In the genomic region with DNA sequence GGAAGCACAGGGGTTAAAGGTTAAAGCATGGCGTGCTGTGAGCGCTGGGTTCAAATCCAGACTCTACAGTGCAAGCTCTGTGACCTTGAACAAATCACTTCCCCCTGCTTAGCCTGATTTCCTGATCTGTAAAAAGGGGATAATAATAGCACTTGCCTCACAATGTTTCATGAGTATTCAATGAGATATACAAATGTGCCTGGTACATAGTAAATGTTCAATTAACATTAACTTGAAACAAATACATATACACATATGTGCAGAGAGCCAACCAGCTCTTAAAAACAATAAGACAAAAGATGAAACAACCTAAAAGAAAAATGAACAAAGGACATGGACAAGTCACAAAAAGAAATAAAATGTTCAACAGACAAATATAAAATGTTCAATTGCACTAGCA, we compare ENCODE assay signal across 21 cellular contexts. TPM values are rescaled to one million over a fixed set of nuclear protein-coding genes. Genes with fewer than 3 reads are reported as not detected.
DNase-seq lines count a peak whose midpoint lies in the region; ATAC-seq and TF ChIP-seq lines count a peak whose summit lies in the region.
"Had no signal": no experiment of that assay in that cellular context is flagged by ENCODE, and none has a peak within 500 bp of the region (broad histone marks: within the 10 kb centered on the region; RNA-seq: fewer than 3 reads in every experiment).

No MANE protein-coding gene starts in this region.

- CTCF ChIA-PET in activated CD4-positive, alpha-beta memory T cell treated with anti-CD3 and anti-CD28 coated beads, Interleukin-2, amount 10 ng/mL, durations not matched to agents 7 days and 5 days (lab: Charles Lee) = interaction anchor here (0.9 to 1.3 kb wide), 2 partner anchors 30 to 58 kb away, joined by 3 to 4 read pairs; no protein-coding TSS in a partner anchor
- CTCF ChIA-PET in activated CD4-positive, alpha-beta memory T cell treated with anti-CD3 and anti-CD28 coated beads for 36 hours (lab: Charles Lee) = interaction anchor here (1.2 kb wide), 1 partner anchor 27 kb away, joined by 3 read pairs; a partner anchor contains a TSS

- peaks cover 40% of the 10 kb centered on the region for H3K36me3 Mint-ChIP-seq in activated CD4-positive, alpha-beta memory T cell treated with anti-CD3 and anti-CD28 coated beads, Interleukin-2, amount 10 ng/mL, durations not matched to agents 7 days and 5 days (ENCODE audit: low read depth)
- H3K36me3 Mint-ChIP-seq in activated CD4-positive, alpha-beta memory T cell treated with anti-CD3 and anti-CD28 coated beads for 36 hours = peaks cover 35% of the 10 kb centered on the region
- peaks cover 70% of the 10 kb centered on the region for H3K36me3 Mint-ChIP-seq in activated T-helper 17 cell treated with anti-CD3 and anti-CD28 coated beads, Interleukin-2, amount 50 U/mL, for 72 hours (ENCODE audit: low read depth)
- H3K36me3 Mint-ChIP-seq in neural crest cell (ENCODE audit: low read depth) = peaks cover 30% of the 10 kb centered on the region

- no peak for DNase-seq in activated CD4-positive, alpha-beta memory T cell treated with anti-CD3 and anti-CD28 coated beads, Interleukin-2, amount 10 ng/mL, durations not matched to agents 7 days and 5 days
- no peak for DNase-seq in activated CD4-positive, alpha-beta memory T cell treated with anti-CD3 and anti-CD28 coated beads for 36 hours
- no peak for DNase-seq in neural crest cell (ENCODE audit: low read depth, low spot score)
- DNase-seq in hepatic stellate cell (ENCODE audit: low spot score) = no peak
- DNase-seq: CD8-positive, alpha-beta memory T cell; COR-L47; DMS 273 treated with DMSO at 0.1 percent for 48 hours; DMS53; DND-41; EL; HCEC 1CT; HFFc6; IMR-90; KBM-7 had no signal

- peaks cover 39% of the 10 kb centered on the region for H3K4me1 Mint-ChIP-seq in activated CD4-positive, alpha-beta memory T cell treated with anti-CD3 and anti-CD28 coated beads, Interleukin-2, amount 10 ng/mL, durations not matched to agents 7 days and 5 days
- peaks cover 36% of the 10 kb centered on the region for H3K4me1 Mint-ChIP-seq in activated CD4-positive, alpha-beta memory T cell treated with anti-CD3 and anti-CD28 coated beads for 36 hours (ENCODE audit: low read depth)
- H3K4me1 Mint-ChIP-seq in activated T-helper 17 cell treated with anti-CD3 and anti-CD28 coated beads, Interleukin-2, amount 50 U/mL, for 72 hours = peaks cover 25% of the 10 kb centered on the region
- peaks cover 26% of the 10 kb centered on the region for H3K4me1 Mint-ChIP-seq in neural crest cell

- no peak for TF ChIP-seq CTCF in neural crest cell (conservative IDR thresholded peaks at IDR 0.05)

- H3K4me3 Mint-ChIP-seq in activated CD4-positive, alpha-beta memory T cell treated with anti-CD3 and anti-CD28 coated beads, Interleukin-2, amount 10 ng/mL, durations not matched to agents 7 days and 5 days = no peak overlapping the region
- no peak overlapping the region for H3K4me3 Mint-ChIP-seq in activated CD4-positive, alpha-beta memory T cell treated with anti-CD3 and anti-CD28 coated beads for 36 hours
- no peak overlapping the region for H3K4me3 Mint-ChIP-seq in activated T-helper 17 cell treated with anti-CD3 and anti-CD28 coated beads, Interleukin-2, amount 50 U/mL, for 72 hours
- peak overlapping the region; percentile 27 for H3K4me3 Mint-ChIP-seq in neural crest cell
- H3K4me3 Mint-ChIP-seq: CD14-positive monocyte, GM23338, HFFc6 had no signal

- POLR2A ChIA-PET in activated CD4-positive, alpha-beta memory T cell treated with anti-CD3 and anti-CD28 coated beads, Interleukin-2, amount 10 ng/mL, durations not matched to agents 7 days and 5 days (lab: Charles Lee) = no interaction called here
- POLR2A ChIA-PET in activated CD4-positive, alpha-beta memory T cell treated with anti-CD3 and anti-CD28 coated beads for 36 hours (lab: Charles Lee) = no interaction called here

- intact Hi-C loops in activated CD4-positive, alpha-beta memory T cell treated with anti-CD3 and anti-CD28 coated beads for 36 hours (cut with micrococcal nuclease) = no loop called here

- no peak for ATAC-seq in activated T-helper 17 cell treated with anti-CD3 and anti-CD28 coated beads, Interleukin-2, amount 50 U/mL, for 72 hours (replicated peaks)
- no peak for ATAC-seq in GM18868 (IDR thresholded peaks at IDR 0.05; ENCODE audit: unreplicated experiment)
- ATAC-seq: A549, GM12878, GM23338 had no signal

- H3K27me3 Mint-ChIP-seq in activated CD4-positive, alpha-beta memory T cell treated with anti-CD3 and anti-CD28 coated beads, Interleukin-2, amount 10 ng/mL, durations not matched to agents 7 days and 5 days = no peaks in the 10 kb centered on the region
- H3K27me3 Mint-ChIP-seq in activated CD4-positive, alpha-beta memory T cell treated with anti-CD3 and anti-CD28 coated beads for 36 hours = no peaks in the 10 kb centered on the region
- H3K27me3 Mint-ChIP-seq in activated T-helper 17 cell treated with anti-CD3 and anti-CD28 coated beads, Interleukin-2, amount 50 U/mL, for 72 hours = no peaks in the 10 kb centered on the region
- H3K27me3 Mint-ChIP-seq in neural crest cell (ENCODE audit: low read depth) = no peaks in the 10 kb centered on the region

- H3K9me3 Mint-ChIP-seq in activated CD4-positive, alpha-beta memory T cell treated with anti-CD3 and anti-CD28 coated beads, Interleukin-2, amount 10 ng/mL, durations not matched to agents 7 days and 5 days = no peaks in the 10 kb centered on the region
- H3K9me3 Mint-ChIP-seq in activated CD4-positive, alpha-beta memory T cell treated with anti-CD3 and anti-CD28 coated beads for 36 hours = no peaks in the 10 kb centered on the region
- H3K9me3 Mint-ChIP-seq in activated T-helper 17 cell treated with anti-CD3 and anti-CD28 coated beads, Interleukin-2, amount 50 U/mL, for 72 hours = no peaks in the 10 kb centered on the region
- no peaks in the 10 kb centered on the region for H3K9me3 Mint-ChIP-seq in neural crest cell
- H3K9me3 Mint-ChIP-seq: CD8-positive, alpha-beta memory T cell; GM23338; HFFc6 had no signal

- peak overlapping the region; percentile 0 for H3K27ac Mint-ChIP-seq in activated CD4-positive, alpha-beta memory T cell treated with anti-CD3 and anti-CD28 coated beads, Interleukin-2, amount 10 ng/mL, durations not matched to agents 7 days and 5 days
- H3K27ac Mint-ChIP-seq in activated CD4-positive, alpha-beta memory T cell treated with anti-CD3 and anti-CD28 coated beads for 36 hours = no peak overlapping the region
- peak overlapping the region; percentile 50 for H3K27ac Mint-ChIP-seq in activated T-helper 17 cell treated with anti-CD3 and anti-CD28 coated beads, Interleukin-2, amount 50 U/mL, for 72 hours
- no peak overlapping the region for H3K27ac Mint-ChIP-seq in neural crest cell (ENCODE audit: unreplicated experiment)
- H3K27ac Mint-ChIP-seq: GM23338, HFFc6 had no signal

RNA-seq across cellular contexts. Expression of a gene that starts 4.0 kb away (rescaled TPM):
- total RNA-seq in activated CD4-positive, alpha-beta memory T cell treated with anti-CD3 and anti-CD28 coated beads, Interleukin-2, amount 10 ng/mL, durations not matched to agents 7 days and 5 days = 100 to 1,000 TPM; 112 to 116 TPM
- total RNA-seq in activated CD4-positive, alpha-beta memory T cell treated with anti-CD3 and anti-CD28 coated beads for 36 hours = 100 to 1,000 TPM in 1 of 2 experiments, 10 to 100 TPM in 1; 95.4 to 105 TPM
- 100 to 1,000 TPM; 113 to 123 TPM for total RNA-seq in activated T-helper 17 cell treated with anti-CD3 and anti-CD28 coated beads, Interleukin-2, amount 50 U/mL, for 72 hours
- total RNA-seq in neural crest cell = 201 and 226 TPM in 2 replicates

RNA-seq across cellular contexts. Expression of a gene that starts 15.8 kb away (rescaled TPM):
- under 1 TPM; 0.30 to 0.40 TPM for total RNA-seq in activated CD4-positive, alpha-beta memory T cell treated with anti-CD3 and anti-CD28 coated beads, Interleukin-2, amount 10 ng/mL, durations not matched to agents 7 days and 5 days
- total RNA-seq in activated CD4-positive, alpha-beta memory T cell treated with anti-CD3 and anti-CD28 coated beads for 36 hours = 1 to 10 TPM in 1 of 2 experiments, under 1 TPM in 1; 0.63 to 1.1 TPM
- 1 to 10 TPM in 1 of 2 donors, under 1 TPM in 1; 0.84 to 9.2 TPM for total RNA-seq in activated T-helper 17 cell treated with anti-CD3 and anti-CD28 coated beads, Interleukin-2, amount 50 U/mL, for 72 hours
- 84.0 and 87.2 TPM in 2 replicates for total RNA-seq in neural crest cell

RNA-seq across cellular contexts. Expression of a gene that starts 27.3 kb away (rescaled TPM):
- 10 to 100 TPM; 91.3 to 94.1 TPM for total RNA-seq in activated CD4-positive, alpha-beta memory T cell treated with anti-CD3 and anti-CD28 coated beads, Interleukin-2, amount 10 ng/mL, durations not matched to agents 7 days and 5 days
- 10 to 100 TPM; 86.9 to 90.1 TPM for total RNA-seq in activated CD4-positive, alpha-beta memory T cell treated with anti-CD3 and anti-CD28 coated beads for 36 hours
- total RNA-seq in activated T-helper 17 cell treated with anti-CD3 and anti-CD28 coated beads, Interleukin-2, amount 50 U/mL, for 72 hours = 10 to 100 TPM; 65.7 to 71.9 TPM
- 80.6 and 82.5 TPM in 2 replicates for total RNA-seq in neural crest cell

RNA-seq across cellular contexts. Expression of a gene that starts 38.1 kb away (rescaled TPM):
- not detected for total RNA-seq in activated CD4-positive, alpha-beta memory T cell treated with anti-CD3 and anti-CD28 coated beads, Interleukin-2, amount 10 ng/mL, durations not matched to agents 7 days and 5 days
- not detected for total RNA-seq in activated CD4-positive, alpha-beta memory T cell treated with anti-CD3 and anti-CD28 coated beads for 36 hours
- total RNA-seq in activated T-helper 17 cell treated with anti-CD3 and anti-CD28 coated beads, Interleukin-2, amount 50 U/mL, for 72 hours = not detected
- total RNA-seq in neural crest cell = not detected in 2 replicates
- total RNA-seq: CD8-positive, alpha-beta memory T cell; GM12878; GM23338; HFFc6; HT1080; IMR-90 had no signal

RNA-seq across cellular contexts. Expression of a gene that starts 59.8 kb away (rescaled TPM):
- total RNA-seq in activated CD4-positive, alpha-beta memory T cell treated with anti-CD3 and anti-CD28 coated beads, Interleukin-2, amount 10 ng/mL, durations not matched to agents 7 days and 5 days = 10 to 100 TPM; 35.6 to 38.1 TPM
- 10 to 100 TPM; 43.4 to 43.6 TPM for total RNA-seq in activated CD4-positive, alpha-beta memory T cell treated with anti-CD3 and anti-CD28 coated beads for 36 hours
- total RNA-seq in activated T-helper 17 cell treated with anti-CD3 and anti-CD28 coated beads, Interleukin-2, amount 50 U/mL, for 72 hours = 10 to 100 TPM; 15.3 to 32.3 TPM
- 63.2 and 72.2 TPM in 2 replicates for total RNA-seq in neural crest cell

Comparison
In these comparisons a context has a peak if more than half of its experiments do, and no peak if none do; other contexts are left out.
1. H3K27ac Mint-ChIP-seq: peak in activated CD4-positive, alpha-beta memory T cell treated with anti-CD3 and anti-CD28 coated beads, Interleukin-2, amount 10 ng/mL, durations not matched to agents 7 days and 5 days (single experiment) and activated T-helper 17 cell treated with anti-CD3 and anti-CD28 coated beads, Interleukin-2, amount 50 U/mL, for 72 hours (single experiment); none in activated CD4-positive, alpha-beta memory T cell treated with anti-CD3 and anti-CD28 coated beads for 36 hours (single experiment) and neural crest cell (single experiment).